Comparison of ENCODE assay signal across 8 cellular contexts in genomic region chr10:63377305-63377661, GRCh38.
DNase-seq lines count a peak whose midpoint lies in the region; ATAC-seq and TF ChIP-seq lines count a peak whose summit lies in the region.
"Not testable (repeated sequence)": the region's sequence is repeated elsewhere in the genome, so short reads cannot be mapped to it uniquely, and the experiment has no call there.

No MANE protein-coding gene starts in this region.

- H3K36me3 ChIP-seq in ACC112 (ENCODE audit: insufficient read depth, low read length); PC-3 (ENCODE audit: low read depth, low read length); subcutaneous abdominal adipose tissue (ENCODE audit: control insufficient read depth in 5 of 5, insufficient read depth in 5 of 5, low read length in 5 of 5): not testable (repeated sequence)

- intact Hi-C loops in PC-3 (cut with micrococcal nuclease): not testable (repeated sequence)

- H3K36me3 Mint-ChIP-seq in nephron progenitor cell (ENCODE audit: low read depth): peaks cover 52% of the 10 kb centered on the region

- peak overlapping the region; percentile 52 for H3K4me3 ChIP-seq in ACC112 (ENCODE audit: low read depth, low read length)
- H3K4me3 ChIP-seq in GM12865 (ENCODE audit: low read depth, low read length): peak overlapping the region; percentile 29
- 0 out of 2 replicates have a peak overlapping the region, but pooled peaks have one; percentile 4 for H3K4me3 ChIP-seq in PC-3 (ENCODE audit: low read length)
- peak overlapping the region; percentile 10 for H3K4me3 ChIP-seq in astrocyte of the spinal cord (ENCODE audit: low read depth, low read length)
- peak overlapping the region; percentile 7 to 47 (median 43) for H3K4me3 ChIP-seq in subcutaneous abdominal adipose tissue (ENCODE audit: low read depth in 1 of 5, low read length in 5 of 5)

- peak overlapping the region; percentile 39 for H3K27ac Mint-ChIP-seq in nephron progenitor cell

- H3K4me3 Mint-ChIP-seq in nephron progenitor cell: not testable (repeated sequence)

- in situ Hi-C loops in astrocyte of the spinal cord (cut with HindIII; ENCODE audit: low sequenced_read_pairs): not testable (repeated sequence)

- H3K79me2 ChIP-seq in ACC112 (ENCODE audit: control insufficient read depth, insufficient read depth, low read length, unreplicated experiment): peaks cover 37% of the 10 kb centered on the region
- H3K79me2 ChIP-seq in PC-3 (ENCODE audit: low read length): peaks cover 54% of the 10 kb centered on the region

- not testable (repeated sequence) for H3F3A ChIP-seq in PC-3 (ENCODE audit: low read length, unreplicated experiment)

- not testable (repeated sequence) for H4K20me1 ChIP-seq in PC-3 (ENCODE audit: low read length)

- CTCF ChIA-PET in PC-3 (lab: Charles Lee): not testable (repeated sequence)

- H2AFZ ChIP-seq in ACC112 (ENCODE audit: low read length, unreplicated experiment): not testable (repeated sequence)
- 0 out of 2 replicates have a peak overlapping the region, but pooled peaks have one; percentile 2 for H2AFZ ChIP-seq in PC-3 (ENCODE audit: low read length)

- H3K9me3 Mint-ChIP-seq in nephron progenitor cell: not testable (repeated sequence)

- BruUV-seq in PC-3 (replicated peaks; lab: Mats Ljungman, UMichigan): not testable (repeated sequence)

- H3K9me3 ChIP-seq in PC-3 (ENCODE audit: low read length); subcutaneous abdominal adipose tissue (ENCODE audit: control insufficient read depth in 5 of 5, low read length in 5 of 5): not testable (repeated sequence)

- ATAC-seq in HG03442 (IDR thresholded peaks at IDR 0.05; ENCODE audit: unreplicated experiment): peak; percentile 4
- not testable (repeated sequence) for ATAC-seq in PC-3

- H3K4me1 Mint-ChIP-seq in nephron progenitor cell: not testable (repeated sequence)

- not testable (repeated sequence) for H3K27me3 Mint-ChIP-seq in nephron progenitor cell (ENCODE audit: low read depth, poor library complexity)

- H3K27me3 ChIP-seq in ACC112 (ENCODE audit: insufficient read depth, low read length); PC-3 (ENCODE audit: low read length); subcutaneous abdominal adipose tissue (ENCODE audit: control insufficient read depth in 5 of 5, insufficient read depth in 4 of 5, low read length in 5 of 5): not testable (repeated sequence)

- not testable (repeated sequence) for H3K9me2 ChIP-seq in PC-3 (replicated peaks; ENCODE audit: low read length)

- POLR2A ChIA-PET in PC-3 (lab: Charles Lee; ENCODE audit: unreplicated experiment): interaction anchor here (0.6 kb wide), 1 partner anchor 145 kb away, joined by 3 read pairs; no protein-coding TSS in a partner anchor

- peak overlapping the region; percentile 15 for H3K4me2 ChIP-seq in PC-3 (ENCODE audit: low read length)

- not testable (repeated sequence) for DNase-seq in GM12865 (ENCODE audit: low read depth); PC-3; astrocyte of the spinal cord (ENCODE audit: low read depth, low spot score); epithelial cell of prostate (ENCODE audit: low read depth, low spot score); nephron progenitor cell

- peaks cover 31% of the 10 kb centered on the region for H3K4me1 ChIP-seq in ACC112 (ENCODE audit: control insufficient read depth, insufficient read depth, low read length, unreplicated experiment)
- not testable (repeated sequence) for H3K4me1 ChIP-seq in PC-3 (ENCODE audit: insufficient read depth, low read length)
- peaks cover 0 to 28% (median 15%) of the 10 kb centered on the region in 5 donors for H3K4me1 ChIP-seq in subcutaneous abdominal adipose tissue (ENCODE audit: control insufficient read depth in 5 of 5, insufficient read depth in 5 of 5, low read length in 5 of 5)

- H3K27ac ChIP-seq in ACC112 (ENCODE audit: low read depth, low read length) (peak overlapping the region; percentile 98), PC-3 (ENCODE audit: low read length) (peak overlapping the region; percentile 2; the same call in 1 of the 2 replicates), epithelial cell of prostate (peak overlapping the region; percentile 38)
- H3K27ac ChIP-seq in subcutaneous abdominal adipose tissue (ENCODE audit: low read depth, low read length): not testable (repeated sequence)

- not testable (repeated sequence) for TF ChIP-seq CTCF in GM12865 (IDR thresholded peaks at IDR 0.05; ENCODE audit: insufficient read depth, low read depth, low read length, missing control alignments); PC-3 (conservative IDR thresholded peaks at IDR 0.05; ENCODE audit: low read depth, low read length); astrocyte of the spinal cord (IDR thresholded peaks at IDR 0.05; ENCODE audit: low read depth, low read length); nephron progenitor cell (IDR thresholded peaks at IDR 0.05)

- H3K9ac ChIP-seq in PC-3 (ENCODE audit: low read length); subcutaneous abdominal adipose tissue (ENCODE audit: low read length in 5 of 5): not testable (repeated sequence)
